Comparison of ENCODE assay signal across 8 cellular contexts in the genomic region with DNA sequence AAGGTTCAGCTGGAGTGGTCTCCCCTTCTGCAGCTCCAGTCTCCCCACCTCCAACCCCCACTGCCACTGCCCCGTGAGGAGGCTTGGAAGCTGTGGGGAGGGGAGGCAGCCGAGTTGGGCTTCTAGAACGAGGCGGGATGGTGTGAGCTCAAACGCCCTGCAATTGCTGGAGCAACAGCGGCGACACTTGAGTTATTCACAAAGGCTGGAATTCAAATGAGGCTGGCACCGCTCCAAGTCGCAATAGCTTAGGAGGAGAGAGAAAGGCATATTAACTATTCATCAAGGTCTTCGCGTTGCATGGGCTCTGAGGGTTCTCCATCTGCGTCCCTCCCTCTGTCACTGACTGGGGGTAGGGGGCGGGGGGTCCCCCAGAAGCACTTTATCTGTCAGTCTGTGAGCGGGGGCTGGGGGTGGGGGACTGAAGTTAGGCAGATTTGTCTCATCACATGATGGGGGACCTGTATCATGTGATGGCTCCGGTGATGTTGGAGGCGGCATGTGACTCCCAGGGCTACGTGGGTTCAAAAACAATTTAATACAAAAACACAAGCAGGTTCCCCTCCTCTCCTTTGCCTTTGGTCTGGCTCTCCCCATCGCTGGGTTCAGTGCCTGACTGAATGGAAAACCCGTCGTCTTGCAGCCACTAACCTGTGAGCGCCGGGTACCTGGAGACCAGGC.
DNase-seq lines count a peak whose midpoint lies in the region; ATAC-seq, FAIRE-seq and TF ChIP-seq lines count a peak whose summit lies in the region.

No MANE protein-coding gene starts in this region.

- H3K14ac ChIP-seq in H1 (ENCODE audit: insufficient read length) (no peak overlapping the region), mesenchymal stem cell (ENCODE audit: low read length in 2 of 2) (no peak overlapping the region)

- 3% methylated on average over 22 of the region's 22 CpGs; no CpG with 5 or more reads in 1 of the 2 experiments for WGBS in H1 (ENCODE audit: extremely low coverage in 1 of 2, insufficient coverage in 1 of 2, insufficient read length in 1 of 2, insufficient replicate concordance in 2 of 2, low coverage in 1 of 2, low lambda C conversion rate in 2 of 2, missing lambda C conversion rate in 1 of 2), 2 experiments
- WGBS in mesenchymal stem cell, result 10% methylated on average over 19 of the region's 22 CpGs

- H3K4me1 ChIP-seq in H1 (replicated peaks in 1 of 4; ENCODE audit: control insufficient read depth in 3 of 4, insufficient read depth in 4 of 4, low read length in 3 of 4), result no peaks in the 10 kb centered on the region; a peak in 1 of 7 replicates
- peaks cover 10% of the 10 kb centered on the region for H3K4me1 ChIP-seq in mesenchymal stem cell (ENCODE audit: control insufficient read depth, insufficient read depth, low read depth, low read length)

- H3K9me3 ChIP-seq in H1 (ENCODE audit: insufficient read depth in 2 of 2, low read depth in 1 of 2, low read length in 1 of 2) (no peaks in the 10 kb centered on the region), mesenchymal stem cell (ENCODE audit: control insufficient read depth, low read length) (no peaks in the 10 kb centered on the region)

- H3K27me3 ChIP-seq in H1 (replicated peaks in 1 of 4; ENCODE audit: control insufficient read depth in 3 of 4, extremely low read depth in 1 of 4, insufficient read depth in 3 of 4, low read length in 3 of 4), result peaks cover 2 to 9% (median 4%) of the 10 kb centered on the region in 4 experiments; a peak in 4 of 7 replicates
- H3K27me3 ChIP-seq in mesenchymal stem cell (ENCODE audit: control insufficient read depth in 1 of 2, insufficient read depth in 1 of 2, low read length in 2 of 2), result peaks cover 4 to 18% of the 10 kb centered on the region in 2 experiments

- H4K91ac ChIP-seq in H1 (replicated peaks; ENCODE audit: insufficient read length, low read length) (peak overlapping the region; percentile 16), mesenchymal stem cell (ENCODE audit: low read length) (peak overlapping the region; percentile 11)

- DNase-seq in activated CD4-positive, alpha-beta T cell treated with anti-CD3 and anti-CD28 coated beads for 48 hours, result peak; percentile 24
- no peak for DNase-seq in activated CD4-positive, alpha-beta T cell treated with anti-CD3 and anti-CD28 coated beads for 4 hours
- peak; percentile 89 for DNase-seq in NCI-H82 treated with DMSO at 0.1 percent for 48 hours (lab: John Stamatoyannopoulos, UW; ENCODE audit: unreplicated experiment)
- peak in 1 of 2 experiments; percentile 69 for DNase-seq in H1 (ENCODE audit: low read depth in 1 of 2, low spot score in 2 of 2)
- DNase-seq in mesenchymal stem cell, result peak; percentile 73
- DNase-seq in substantia nigra (lab: John Stamatoyannopoulos, UW), result peak in 46 of 49 donors; percentile 21 to 91 (median 65)

- H4K8ac ChIP-seq in H1 (ENCODE audit: extremely low read depth, insufficient read depth, low read length) (peak overlapping the region; percentile 92; the same call in 1 of the 2 replicates), mesenchymal stem cell (ENCODE audit: low read length) (peak overlapping the region; percentile 90)

- peak; percentile 16 to 50; a peak in 1 of 3 replicates for TF ChIP-seq POLR2A in H1 (IDR thresholded peaks at IDR 0.05; ENCODE audit: control extremely low read depth in 1 of 2, low read depth in 2 of 2, low read length in 2 of 2)

- H2BK15ac ChIP-seq in H1 (ENCODE audit: low read length) (peak overlapping the region; percentile 61; the same call in 1 of the 2 replicates), mesenchymal stem cell (ENCODE audit: low read depth, poor library complexity, severe bottlenecking) (peak overlapping the region; percentile 29)

- no peak for FAIRE-seq in H1 (lab: Jason Lieb, UNC)

- CTCF ChIA-PET in H1 (lab: Charles Lee; ENCODE audit: partially characterized antibody), result interaction anchor here (0.6 to 1.5 kb wide), 5 partner anchors 9 to 157 kb away, joined by 3 read pairs; no protein-coding TSS in a partner anchor

- POLR2A ChIA-PET in H1 (lab: Charles Lee; ENCODE audit: partially characterized antibody), result interaction anchor here (0.6 to 1.8 kb wide), 11 partner anchors 11 to 546 kb away, joined by 3 to 5 read pairs (median 3); partner anchors contain the start of gene TNRC6A

- TF ChIP-seq RAD21 in H1 (IDR thresholded peaks at IDR 0.05 in 1 of 2, conservative IDR thresholded peaks at IDR 0.05 in 1 of 2; ENCODE audit: low read depth in 2 of 2, low read length in 2 of 2), result no peak

- H3K36me3 ChIP-seq in H1 (ENCODE audit: control insufficient read depth in 2 of 4, insufficient read depth in 4 of 4, low read length in 3 of 4) (no peaks in the 10 kb centered on the region), mesenchymal stem cell (ENCODE audit: control insufficient read depth in 1 of 2, insufficient read depth in 2 of 2, low read depth in 1 of 2, low read length in 2 of 2) (no peaks in the 10 kb centered on the region)

- no peak overlapping the region for H3K56ac ChIP-seq in H1 (replicated peaks; ENCODE audit: insufficient read length, low read depth, low read length)

- no peak for TF ChIP-seq CTCF in H1 (IDR thresholded peaks at IDR 0.05; ENCODE audit: control extremely low read depth in 1 of 3, insufficient read depth in 1 of 3, low read depth in 1 of 3, low read length in 3 of 3)

- H2BK120ac ChIP-seq in H1 (replicated peaks; ENCODE audit: low read depth, low read length) (no peak overlapping the region), mesenchymal stem cell (ENCODE audit: low read depth, low read length) (peak overlapping the region; percentile 50)

- H3K79me2 ChIP-seq in H1 (ENCODE audit: control insufficient read depth in 1 of 2, insufficient read depth in 2 of 2, low read length in 2 of 2), result no peaks in the 10 kb centered on the region

- TF ChIP-seq EP300 in H1 (IDR thresholded peaks at IDR 0.05; ENCODE audit: borderline replicate concordance in 1 of 2, low read depth in 2 of 2, low read length in 2 of 2), result no peak

- H2AFZ ChIP-seq in H1 (ENCODE audit: low read length), result peak overlapping the region; percentile 98
- peak overlapping the region; percentile 72 for H2AFZ ChIP-seq in mesenchymal stem cell (ENCODE audit: low read depth, low read length)

- H2BK5ac ChIP-seq in H1 (ENCODE audit: low read depth, low read length) (peak overlapping the region; percentile 60; the same call in 1 of the 2 replicates), mesenchymal stem cell (ENCODE audit: low read depth, low read length, poor library complexity, severe bottlenecking) (no peak overlapping the region)

- no peaks in the 10 kb centered on the region for H4K20me1 ChIP-seq in H1 (replicated peaks in 1 of 2; ENCODE audit: control insufficient read depth in 1 of 2, insufficient read depth in 2 of 2, low read length in 2 of 2)

- H4K5ac ChIP-seq in H1 (ENCODE audit: insufficient read length, low read depth, low read length), result peak overlapping the region; percentile 39

- H3K4me2 ChIP-seq in H1 (ENCODE audit: insufficient read depth in 1 of 2, low read depth in 2 of 2, low read length in 2 of 2), result peak overlapping the region; percentile 90 to 98
- H3K4me2 ChIP-seq in mesenchymal stem cell (ENCODE audit: low read length, poor library complexity, severe bottlenecking), result peak overlapping the region; percentile 67

- H2BK12ac ChIP-seq in H1 (ENCODE audit: low read depth, low read length), result peak overlapping the region; percentile 80
- no peak overlapping the region for H2BK12ac ChIP-seq in mesenchymal stem cell (ENCODE audit: low read length in 2 of 2)

- no peak overlapping the region for H3K23ac ChIP-seq in H1 (ENCODE audit: insufficient read length)
- H3K23ac ChIP-seq in mesenchymal stem cell (ENCODE audit: low read length in 2 of 2), result no peak overlapping the region

- H2BK20ac ChIP-seq in H1 (ENCODE audit: low read length), result no peak overlapping the region

- peaks cover 11% of the 10 kb centered on the region for H3K23me2 ChIP-seq in H1 (ENCODE audit: low read depth, low read length)

- H2AK5ac ChIP-seq in H1 (ENCODE audit: low read depth, low read length) (no peak overlapping the region), mesenchymal stem cell (ENCODE audit: low read length, severe bottlenecking) (no peak overlapping the region)

- no peak for ATAC-seq in GM18861 (IDR thresholded peaks at IDR 0.05; ENCODE audit: unreplicated experiment)
- no peak for ATAC-seq in HG03159 (IDR thresholded peaks at IDR 0.05; ENCODE audit: unreplicated experiment)

- H3K9ac ChIP-seq in H1 (replicated peaks in 1 of 4; ENCODE audit: extremely low read depth in 1 of 4, low read depth in 3 of 4, low read length in 3 of 4) (peak overlapping the region in 3 of 4 experiments; percentile 45 to 63 (median 46); a peak in 4 of 7 replicates), mesenchymal stem cell (ENCODE audit: low read length) (peak overlapping the region; percentile 84)

- no peaks in the 10 kb centered on the region for H3K79me1 ChIP-seq in H1 (ENCODE audit: low read depth, low read length)
- no peaks in the 10 kb centered on the region for H3K79me1 ChIP-seq in mesenchymal stem cell (replicated peaks; ENCODE audit: low read length, poor library complexity, severe bottlenecking)

- H3K18ac ChIP-seq in H1 (ENCODE audit: extremely low read depth, low read length), result peak overlapping the region; percentile 95
- H3K18ac ChIP-seq in mesenchymal stem cell (ENCODE audit: low read depth in 1 of 2, low read length in 2 of 2), result peak overlapping the region; percentile 82 to 91

- H3K4ac ChIP-seq in H1 (replicated peaks; ENCODE audit: insufficient read length, low read depth, low read length) (no peak overlapping the region), mesenchymal stem cell (ENCODE audit: low read depth in 1 of 2, low read length in 2 of 2) (peak overlapping the region in 1 of 2 experiments; percentile 87)

- peak overlapping the region; percentile 61 to 75 (median 69) for H3K4me3 ChIP-seq in H1 (ENCODE audit: extremely low read depth in 1 of 4, insufficient read depth in 2 of 4, low read depth in 3 of 4, low read length in 4 of 4)
- H3K4me3 ChIP-seq in mesenchymal stem cell (ENCODE audit: insufficient read depth in 1 of 2, low read depth in 1 of 2, low read length in 2 of 2), result peak overlapping the region; percentile 20 to 53

- no peak overlapping the region for H3K27ac ChIP-seq in H1 (ENCODE audit: low read depth, low read length)
- H3K27ac ChIP-seq in mesenchymal stem cell (ENCODE audit: low read length, poor library complexity, severe bottlenecking), result no peak overlapping the region
- H3K27ac ChIP-seq in substantia nigra (ENCODE audit: low read depth, low read length, poor library complexity, severe bottlenecking), result peak overlapping the region; percentile 70

TF ChIP-seq in H1, 55 proteins besides CTCF, POLR2A, EP300 and RAD21 (continues in another document):
- peak in 1 of 2 experiments; percentile 68; a peak in 1 of 4 replicates for TF ChIP-seq HDAC2 (IDR thresholded peaks at IDR 0.05; ENCODE audit: borderline replicate concordance in 1 of 2, low read depth in 2 of 2, low read length in 2 of 2)
- TF ChIP-seq USF2 (IDR thresholded peaks at IDR 0.05; ENCODE audit: low read length), result peak; percentile 97

Comparison
In these comparisons a context has a peak if more than half of its experiments do, and no peak if none do; other contexts are left out.
1. DNase-seq: peak in activated CD4-positive, alpha-beta T cell treated with anti-CD3 and anti-CD28 coated beads for 48 hours (single experiment), NCI-H82 treated with DMSO at 0.1 percent for 48 hours (single experiment), mesenchymal stem cell (single experiment) and substantia nigra (46 of 49); none in activated CD4-positive, alpha-beta T cell treated with anti-CD3 and anti-CD28 coated beads for 4 hours (0 of 2).